ENCODE assay signal across 23 cellular contexts in genomic region chr7:21550076-21550475, GRCh38. TPM values are rescaled to one million over a fixed set of nuclear protein-coding genes. Genes with fewer than 3 reads are reported as not detected.
"Had no signal": no experiment of that assay in that cellular context is flagged by ENCODE, and none has a peak within 500 bp of the region (broad histone marks: within the 10 kb centered on the region; RNA-seq: fewer than 3 reads in every experiment).

No MANE protein-coding gene starts in this region.

- H3K36me3 Mint-ChIP-seq: activated CD4-positive, alpha-beta memory T cell treated with anti-CD3 and anti-CD28 coated beads for 36 hours; activated naive CD8-positive, alpha-beta T cell; brain; T-cell had no signal

- H3K4me3 Mint-ChIP-seq: activated B cell treated with CpG ODN at 0.5 μM for 24 hours; activated CD4-positive, alpha-beta memory T cell treated with anti-CD3 and anti-CD28 coated beads for 36 hours; activated CD4-positive, alpha-beta T cell treated with anti-CD3 and anti-CD28 coated beads, Interleukin-2, amount 10 ng/mL, durations not matched to agents 7 days and 5 days; activated naive CD4-positive, alpha-beta T cell treated with anti-CD3 and anti-CD28 coated beads for 36 hours; activated naive CD8-positive, alpha-beta T cell; activated T-cell treated with anti-CD3 and anti-CD28 coated beads, Interleukin-2, amount 50 U/mL, for 4 hours; brain; T-cell had no signal

- ATAC-seq: activated T-cell treated with anti-CD3 and anti-CD28 coated beads, Interleukin-2, amount 50 U/mL, for 4 hours; T-cell had no signal

- H3K9me3 Mint-ChIP-seq: activated B cell treated with CpG ODN at 0.5 μM for 24 hours; activated CD4-positive, alpha-beta memory T cell treated with anti-CD3 and anti-CD28 coated beads for 36 hours; activated CD4-positive, alpha-beta T cell treated with anti-CD3 and anti-CD28 coated beads, Interleukin-2, amount 10 ng/mL, durations not matched to agents 7 days and 5 days; activated naive CD4-positive, alpha-beta T cell treated with anti-CD3 and anti-CD28 coated beads for 36 hours; activated T-cell treated with anti-CD3 and anti-CD28 coated beads, Interleukin-2, amount 50 U/mL, for 4 hours; brain; T-cell had no signal

- DNase-seq: activated B cell treated with CpG ODN at 0.5 μM for 24 hours; activated CD4-positive, alpha-beta memory T cell treated with anti-CD3 and anti-CD28 coated beads for 36 hours; activated CD4-positive, alpha-beta T cell treated with anti-CD3 and anti-CD28 coated beads, Interleukin-2, amount 10 ng/mL, durations not matched to agents 7 days and 5 days; activated CD8-positive, alpha-beta memory T cell treated with anti-CD3 and anti-CD28 coated beads for 24 hours; activated gamma-delta T cell; activated naive CD4-positive, alpha-beta T cell treated with anti-CD3 and anti-CD28 coated beads for 36 hours; activated T-cell treated with anti-CD3 and anti-CD28 coated beads, Interleukin-2, amount 50 U/mL, for 4 hours; amygdala; cerebellar nuclear complex; NCI-H1105 treated with DMSO at 0.1 percent for 48 hours; NCI-H1436 treated with DMSO at 0.1 percent for 48 hours; NCI-H187; NCI-H2081; NCI-H510A treated with DMSO at 0.1 percent for 48 hours; NCI-H69; NK-92 treated with Interleukin-12 subunit alpha and Interleukin-12 subunit beta, amount 100 ng/mL, for 24 hours; OCI-M1; SIG-M5; T-cell; T-helper 2 cell; T1000 had no signal

- H3K27ac Mint-ChIP-seq: activated B cell treated with CpG ODN at 0.5 μM for 24 hours; activated CD4-positive, alpha-beta memory T cell treated with anti-CD3 and anti-CD28 coated beads for 36 hours; activated CD4-positive, alpha-beta T cell treated with anti-CD3 and anti-CD28 coated beads, Interleukin-2, amount 10 ng/mL, durations not matched to agents 7 days and 5 days; activated naive CD4-positive, alpha-beta T cell treated with anti-CD3 and anti-CD28 coated beads for 36 hours; activated naive CD8-positive, alpha-beta T cell; brain; T-cell had no signal

- H3K4me1 Mint-ChIP-seq: activated B cell treated with CpG ODN at 0.5 μM for 24 hours; activated CD4-positive, alpha-beta T cell treated with anti-CD3 and anti-CD28 coated beads, Interleukin-2, amount 10 ng/mL, durations not matched to agents 7 days and 5 days; brain; T-cell had no signal

RNA-seq across cellular contexts. Expression of gene DNAH11, which starts 7.2 kb away (rescaled TPM):
- total RNA-seq: activated B cell treated with CpG ODN at 0.5 μM for 24 hours had no signal
